17 cellular contexts compared by ENCODE assay signal in genomic region chr16:69863882-69864281, GRCh38.
DNase-seq lines count a peak whose midpoint lies in the region; ATAC-seq, FAIRE-seq and TF ChIP-seq lines count a peak whose summit lies in the region.
"Had no signal": no experiment of that assay in that cellular context is flagged by ENCODE, and none has a peak within 500 bp of the region (broad histone marks: within the 10 kb centered on the region; RNA-seq: fewer than 3 reads in every experiment).

No MANE protein-coding gene starts in this region.

- no peaks in the 10 kb centered on the region for H3K27me3 ChIP-seq in HepG2 (ENCODE audit: control insufficient read depth in 1 of 2, insufficient read depth in 2 of 2, low read length in 2 of 2)
- no peaks in the 10 kb centered on the region for H3K27me3 ChIP-seq in right lobe of liver
- no peaks in the 10 kb centered on the region for H3K27me3 ChIP-seq in osteoblast (ENCODE audit: insufficient read depth, low read length)
- H3K27me3 ChIP-seq: BE2C had no signal

- no peak for TF ChIP-seq EP300 in HepG2 (IDR thresholded peaks at IDR 0.05; ENCODE audit: low read depth in 2 of 2, low read length in 2 of 2)
- no peak for TF ChIP-seq EP300 in HepG2 (CRISPR knock-in tag; IDR thresholded peaks at IDR 0.05; ENCODE audit: borderline replicate concordance)

- H3K79me2 ChIP-seq in HepG2 (ENCODE audit: insufficient read depth, low read length) = no peaks in the 10 kb centered on the region
- no peaks in the 10 kb centered on the region for H3K79me2 ChIP-seq in osteoblast (ENCODE audit: insufficient read depth, low read length)

- in situ Hi-C loops in HepG2 (cut with HindIII; ENCODE audit: extremely low pct_ligation_motif_present, low pct_unique_long_range_greater_than_20kb) = no loop called here

- H4K20me1 ChIP-seq in HepG2 (ENCODE audit: insufficient read depth, low read length) (no peaks in the 10 kb centered on the region), osteoblast (ENCODE audit: insufficient read depth, low read length) (no peaks in the 10 kb centered on the region)

- H3K4me2 ChIP-seq in HepG2 (ENCODE audit: low read depth, low read length) (no peak overlapping the region), osteoblast (ENCODE audit: insufficient read depth, low read length) (no peak overlapping the region)
- H3K4me2 ChIP-seq: A549 had no signal

- no peak overlapping the region for H2AFZ ChIP-seq in HepG2 (ENCODE audit: low read length)
- no peak overlapping the region for H2AFZ ChIP-seq in osteoblast (ENCODE audit: low read length)

- 96% methylated on average over 3 of the region's 3 CpGs for WGBS in HepG2 (ENCODE audit: low lambda C conversion rate)
- WGBS in right lobe of liver (ENCODE audit: insufficient coverage, low coverage, low lambda C conversion rate, missing lambda C conversion rate) = 100% methylated on average over 1 of the region's 3 CpGs

- no peak for ATAC-seq in HepG2
- ATAC-seq in right lobe of liver = no peak
- ATAC-seq in HG03025 (IDR thresholded peaks at IDR 0.05; ENCODE audit: low FRiP score, unreplicated experiment) = no peak
- ATAC-seq: A549, HCT116 had no signal

- H3K4me3 ChIP-seq in HepG2 (replicated peaks in 1 of 3; ENCODE audit: insufficient read depth in 1 of 3, low read depth in 2 of 3, low read length in 3 of 3) (no peak overlapping the region), right lobe of liver (no peak overlapping the region), osteoblast (ENCODE audit: insufficient read depth, low read length) (no peak overlapping the region)
- H3K4me3 ChIP-seq: A549 had no signal

- H3K4me1 ChIP-seq in HepG2 (ENCODE audit: insufficient read depth, low read length) (peaks cover 56% of the 10 kb centered on the region), right lobe of liver (peaks cover 0 to 24% (median 3%) of the 10 kb centered on the region in 4 donors), osteoblast (ENCODE audit: insufficient read depth, low read length) (peaks cover 30% of the 10 kb centered on the region)
- H3K4me1 ChIP-seq: BE2C had no signal

- H3K9me3 ChIP-seq in HepG2 (ENCODE audit: low read length) (no peaks in the 10 kb centered on the region), right lobe of liver (no peaks in the 10 kb centered on the region), osteoblast (ENCODE audit: low read depth, low read length) (no peaks in the 10 kb centered on the region)
- H3K9me3 ChIP-seq: A549, BE2C had no signal

- POLR2A ChIA-PET in HepG2 (lab: Yijun Ruan, JAX) = no interaction called here

- TF ChIP-seq CTCF in HepG2 (CRISPR knock-in tag; IDR thresholded peaks at IDR 0.05) = no peak
- no peak for TF ChIP-seq CTCF in right lobe of liver (IDR thresholded peaks at IDR 0.05)
- no peak for TF ChIP-seq CTCF in osteoblast (IDR thresholded peaks at IDR 0.05; ENCODE audit: extremely low read depth, low read depth, low read length)

- intact Hi-C loops in HepG2 (cut with micrococcal nuclease; ENCODE audit: unreplicated experiment) (loop anchor here (5.0 kb wide), 1 partner anchor 68 kb away; no protein-coding TSS in a partner anchor), right lobe of liver (cut with DNase I) (no loop called here)

- H3K27ac ChIP-seq in HepG2 (ENCODE audit: extremely low read length, insufficient read depth, low read length) (no peak overlapping the region), right lobe of liver (peak overlapping the region in 1 of 3 donors; percentile 6), osteoblast (ENCODE audit: low read depth, low read length) (no peak overlapping the region)
- H3K27ac ChIP-seq: A549, C4-2B had no signal

- CTCF ChIA-PET in HepG2 (lab: Yijun Ruan, JAX; ENCODE audit: low intra/inter-chr PET ratio, low total read pairs) = no interaction called here

- FAIRE-seq in HepG2 (lab: Jason Lieb, UNC) = no peak
- FAIRE-seq: A549, GM12892, GM19239, H54 had no signal

- no peak for TF ChIP-seq RAD21 in HepG2 (CRISPR knock-in tag; IDR thresholded peaks at IDR 0.05)

- DNase-seq in HepG2 (ENCODE audit: low spot score) (no peak), right lobe of liver (no peak), NCI-H526 (lab: John Stamatoyannopoulos, UW) (peak; percentile 76 to 78), osteoblast (ENCODE audit: insufficient read length, low spot score, missing footprints) (peak; percentile 14), GM19240 (ENCODE audit: insufficient read length, low spot score) (no peak), HK-2 (ENCODE audit: unreplicated experiment) (no peak)
- DNase-seq: BE2C; CD4-positive, alpha-beta memory T cell; DND-41; GDM1 had no signal

- no peak overlapping the region for H3K9ac ChIP-seq in HepG2 (ENCODE audit: insufficient read depth, low read depth, low read length)

- no peak for TF ChIP-seq POLR2A in HepG2 (IDR thresholded peaks at IDR 0.05; ENCODE audit: insufficient read depth in 1 of 2, low read depth in 2 of 2, low read length in 2 of 2)
- TF ChIP-seq POLR2A in right lobe of liver (IDR thresholded peaks at IDR 0.05) = no peak

- no TSS peak for BruUV-seq in HepG2 (replicated peaks; lab: Mats Ljungman, UMichigan)

- H3K36me3 ChIP-seq in HepG2 (replicated peaks in 1 of 2; ENCODE audit: control insufficient read depth in 1 of 2, insufficient read depth in 2 of 2, low read length in 2 of 2) (peaks cover 0 to 3% of the 10 kb centered on the region in 2 experiments; a peak in 3 of 5 replicates), right lobe of liver (no peaks in the 10 kb centered on the region), osteoblast (ENCODE audit: insufficient read depth, low read length) (no peaks in the 10 kb centered on the region)
- H3K36me3 ChIP-seq: BE2C had no signal

TF ChIP-seq in HepG2, 621 proteins besides CTCF, POLR2A, EP300 and RAD21:
- TF ChIP-seq ZNF335 (CRISPR knock-in tag; IDR thresholded peaks at IDR 0.05) (no peak), ZNF564 (CRISPR knock-in tag; IDR thresholded peaks at IDR 0.05) (no peak), FOXP1 (IDR thresholded peaks at IDR 0.05) (no peak), FOXP1 (CRISPR knock-in tag; IDR thresholded peaks at IDR 0.05) (no peak), ARNTL (CRISPR knock-in tag; IDR thresholded peaks at IDR 0.05) (0 out of 2 replicates have a peak, but pooled peaks have one; percentile 26)

Comparison
In these comparisons a context has a peak if more than half of its experiments do, and no peak if none do; other contexts are left out.
1. DNase-seq: peak in NCI-H526 (2 of 2) and osteoblast (single experiment); none in HepG2 (single experiment), right lobe of liver (0 of 3), GM19240 (single experiment) and HK-2 (single experiment).